Comparison of ENCODE assay signal across 21 cellular contexts in genomic region chr16:57791156-57791902, GRCh38. TPM values are rescaled to one million over a fixed set of nuclear protein-coding genes. Genes with fewer than 3 reads are reported as not detected.
DNase-seq lines count a peak whose midpoint lies in the region; ATAC-seq and FAIRE-seq lines count a peak whose summit lies in the region.
"Had no signal": no experiment of that assay in that cellular context is flagged by ENCODE, and none has a peak within 500 bp of the region (broad histone marks: within the 10 kb centered on the region; RNA-seq: fewer than 3 reads in every experiment).

No MANE protein-coding gene starts in this region.

- peak; percentile 68 for ATAC-seq in Right ventricle myocardium superior (ENCODE audit: poor library complexity)
- no peak for ATAC-seq in GM19328 (IDR thresholded peaks at IDR 0.05; ENCODE audit: unreplicated experiment)
- no peak for ATAC-seq in GM21723 (IDR thresholded peaks at IDR 0.05; ENCODE audit: unreplicated experiment)
- ATAC-seq: activated T-helper 17 cell treated with anti-CD3 and anti-CD28 coated beads, Interleukin-2, amount 50 U/mL, for 72 hours; naive thymus-derived CD4-positive, alpha-beta T cell; PC-3 had no signal

- peaks cover 5% of the 10 kb centered on the region for H3K4me1 ChIP-seq in mesendoderm (ENCODE audit: control insufficient read depth, low read depth, low read length)

- no peaks in the 10 kb centered on the region for H3K27me3 ChIP-seq in mesendoderm (ENCODE audit: insufficient read depth, low read length, poor library complexity)
- H3K27me3 ChIP-seq: suprapubic skin had no signal

- H3K56ac ChIP-seq in mesendoderm (ENCODE audit: low read length) = peak overlapping the region; percentile 3

- no peak for FAIRE-seq in RCC 7860 (lab: Jason Lieb, UNC)
- FAIRE-seq: small intestine had no signal

- no peak overlapping the region for H3K9ac ChIP-seq in mesendoderm (ENCODE audit: low read length)
- H3K9ac ChIP-seq: parathyroid adenoma had no signal

- no CpG with 5 or more reads among the region's 14 CpGs for WGBS in mesendoderm (ENCODE audit: extremely low coverage, insufficient coverage, low lambda C conversion rate)

- H2BK15ac ChIP-seq in mesendoderm (replicated peaks; ENCODE audit: low read depth) = no peak overlapping the region

- no peak overlapping the region for H2AK5ac ChIP-seq in mesendoderm (ENCODE audit: low read length)

- H3K27ac ChIP-seq in mesendoderm (ENCODE audit: low read depth, low read length) = no peak overlapping the region
- H3K27ac ChIP-seq: parathyroid adenoma, suprapubic skin had no signal

- peak overlapping the region; percentile 1 for H2BK120ac ChIP-seq in mesendoderm (ENCODE audit: low read depth, low read length)

- intact Hi-C loops in Right ventricle myocardium superior (cut with DNase I) = no loop called here

- H2BK5ac ChIP-seq in mesendoderm (ENCODE audit: low read length) = no peak overlapping the region

- no peak overlapping the region for H4K5ac ChIP-seq in mesendoderm (ENCODE audit: low read length)

- no peak overlapping the region for H3K18ac ChIP-seq in mesendoderm (ENCODE audit: low read length)

- H3K4me2 ChIP-seq in mesendoderm (ENCODE audit: low read length) = no peak overlapping the region

- H3K79me2 ChIP-seq in mesendoderm (ENCODE audit: control insufficient read depth, insufficient read depth, low read length) = no peaks in the 10 kb centered on the region

- H3K36me3 ChIP-seq in mesendoderm (ENCODE audit: control insufficient read depth, insufficient read depth, low read length) = peaks cover 3% of the 10 kb centered on the region

- H3K23ac ChIP-seq in mesendoderm (ENCODE audit: low read length) = no peak overlapping the region

- DNase-seq in NOMO-1 treated with DMSO at 0.1 percent for 48 hours (lab: John Stamatoyannopoulos, UW; ENCODE audit: unreplicated experiment) = peak; percentile 18
- no peak for DNase-seq in NOMO-1 treated with dmso at 0.1 percent for 144 hours (lab: John Stamatoyannopoulos, UW; ENCODE audit: unreplicated experiment)
- peak; percentile 70 for DNase-seq in Right ventricle myocardium superior
- no peak for DNase-seq in mesendoderm
- DNase-seq in RCC 7860 (ENCODE audit: low spot score) = no peak
- no peak for DNase-seq in kidney glomerular epithelial cell (lab: John Stamatoyannopoulos, UW)
- DNase-seq: 8988T; activated CD4-positive, alpha-beta T cell treated with anti-CD3 and anti-CD28 coated beads for 1 hour; DMS 273 treated with DMSO at 0.1 percent for 48 hours; mammary epithelial cell; naive thymus-derived CD4-positive, alpha-beta T cell; NCI-H1092; NCI-H69; PC-3; small intestine; T1000 had no signal

- peak overlapping the region; percentile 21 for H3K4ac ChIP-seq in mesendoderm (ENCODE audit: low read depth, low read length)

- no peak overlapping the region for H4K8ac ChIP-seq in mesendoderm (ENCODE audit: low read depth, low read length)

- peaks cover 5% of the 10 kb centered on the region for H3K79me1 ChIP-seq in mesendoderm (ENCODE audit: low read length)

- H3K4me3 ChIP-seq in mesendoderm (ENCODE audit: low read length) = no peak overlapping the region
- H3K4me3 ChIP-seq: suprapubic skin had no signal

RNA-seq across cellular contexts. Expression of gene KIFC3, which starts 11.0 kb away (rescaled TPM):
- 61.6 TPM for total RNA-seq in Right ventricle myocardium superior
- polyA plus RNA-seq in mesendoderm (2013, experiment 1 of 2) = 13.8 TPM
- polyA plus RNA-seq in mesendoderm (2013, experiment 2 of 2) = 14.1 TPM
- polyA plus RNA-seq: naive thymus-derived CD4-positive, alpha-beta T cell had no signal

RNA-seq across cellular contexts. Expression of gene KATNB1, which starts 55.8 kb away (rescaled TPM):
- total RNA-seq in Right ventricle myocardium superior = 9.4 TPM
- 30.2 TPM for polyA plus RNA-seq in mesendoderm (2013, experiment 1 of 2)
- polyA plus RNA-seq in mesendoderm (2013, experiment 2 of 2) = 30.1 TPM

Comparison
In these comparisons a context has a peak if more than half of its experiments do, and no peak if none do; other contexts are left out.
1. DNase-seq: peak in NOMO-1 treated with DMSO at 0.1 percent for 48 hours (single experiment) and Right ventricle myocardium superior (single experiment); none in NOMO-1 treated with dmso at 0.1 percent for 144 hours (single experiment), mesendoderm (single experiment), RCC 7860 (single experiment) and kidney glomerular epithelial cell (single experiment).